Comparison of ENCODE assay signal across 8 cellular contexts in genomic region chr12:43336962-43337555, GRCh38.
DNase-seq lines count a peak whose midpoint lies in the region; ATAC-seq and TF ChIP-seq lines count a peak whose summit lies in the region.

No MANE protein-coding gene starts in this region.

- intact Hi-C loops in esophagus muscularis mucosa (cut with DNase I): loop anchor here (2.0 to 10.0 kb wide), 2 partner anchors 762 to 854 kb away; no protein-coding TSS in a partner anchor
- intact Hi-C loops in ascending aorta (cut with DNase I): no loop called here

- H3K27me3 ChIP-seq in esophagus muscularis mucosa (no peaks in the 10 kb centered on the region), ascending aorta (no peaks in the 10 kb centered on the region)

- peak; percentile 4 for DNase-seq in NCI-H146 treated with DMSO at 0.1 percent for 48 hours (lab: John Stamatoyannopoulos, UW; ENCODE audit: unreplicated experiment)
- no peak for DNase-seq in NCI-H146 (lab: John Stamatoyannopoulos, UW)
- DNase-seq in NCI-H460 (ENCODE audit: extremely low read depth, low read depth): peak; percentile 28
- no peak for DNase-seq in esophagus muscularis mucosa (ENCODE audit: extremely low spot score)
- no peak for DNase-seq in NCI-H2081 treated with DMSO at 0.1 percent for 48 hours (lab: John Stamatoyannopoulos, UW)
- DNase-seq in ascending aorta (ENCODE audit: low spot score in 2 of 2): no peak

- no peak for TF ChIP-seq EP300 in esophagus muscularis mucosa (IDR thresholded peaks at IDR 0.05)

- peaks cover 18% of the 10 kb centered on the region for H3K27me3 Mint-ChIP-seq in stimulated activated memory B cell treated with anti-CD40 and anti-IgM and Interleukin-4, amounts not matched to agents 10 μg/mL and 1 μg/mL and 100 μg/mL, for 72 hours

- peak; percentile 31 for ATAC-seq in stimulated activated memory B cell treated with anti-CD40 and anti-IgM and Interleukin-4, amounts not matched to agents 10 μg/mL and 1 μg/mL and 100 μg/mL, for 72 hours
- no peak for ATAC-seq in GM21381 (IDR thresholded peaks at IDR 0.05; ENCODE audit: unreplicated experiment)

- H3K27ac Mint-ChIP-seq in stimulated activated memory B cell treated with anti-CD40 and anti-IgM and Interleukin-4, amounts not matched to agents 10 μg/mL and 1 μg/mL and 100 μg/mL, for 72 hours: no peak overlapping the region

- H3K36me3 ChIP-seq in esophagus muscularis mucosa (no peaks in the 10 kb centered on the region), ascending aorta (no peaks in the 10 kb centered on the region)

- H3K4me1 Mint-ChIP-seq in stimulated activated memory B cell treated with anti-CD40 and anti-IgM and Interleukin-4, amounts not matched to agents 10 μg/mL and 1 μg/mL and 100 μg/mL, for 72 hours: peaks cover 6% of the 10 kb centered on the region

- H3K4me3 Mint-ChIP-seq in stimulated activated memory B cell treated with anti-CD40 and anti-IgM and Interleukin-4, amounts not matched to agents 10 μg/mL and 1 μg/mL and 100 μg/mL, for 72 hours: no peak overlapping the region

- H3K9me3 ChIP-seq in esophagus muscularis mucosa: no peaks in the 10 kb centered on the region
- H3K9me3 ChIP-seq in ascending aorta: no peaks in the 10 kb centered on the region

- 52% methylated on average over 1 of the region's 1 CpG for WGBS in esophagus muscularis mucosa

- peak; percentile 34 to 51 (median 43) for TF ChIP-seq CTCF in esophagus muscularis mucosa (IDR thresholded peaks at IDR 0.05)
- peak in 1 of 3 experiments; percentile 23 for TF ChIP-seq CTCF in ascending aorta (IDR thresholded peaks at IDR 0.05)

- H3K4me3 ChIP-seq in esophagus muscularis mucosa (no peak overlapping the region), ascending aorta (no peak overlapping the region)

- H3K9me3 Mint-ChIP-seq in stimulated activated memory B cell treated with anti-CD40 and anti-IgM and Interleukin-4, amounts not matched to agents 10 μg/mL and 1 μg/mL and 100 μg/mL, for 72 hours: no peaks in the 10 kb centered on the region

- H3K27ac ChIP-seq in esophagus muscularis mucosa (replicated peaks in 1 of 4) (no peak overlapping the region), ascending aorta (no peak overlapping the region)

- H3K36me3 Mint-ChIP-seq in stimulated activated memory B cell treated with anti-CD40 and anti-IgM and Interleukin-4, amounts not matched to agents 10 μg/mL and 1 μg/mL and 100 μg/mL, for 72 hours: no peaks in the 10 kb centered on the region

- no peak for TF ChIP-seq POLR2A in esophagus muscularis mucosa (IDR thresholded peaks at IDR 0.05; ENCODE audit: low read depth)

- H3K4me1 ChIP-seq in esophagus muscularis mucosa: peaks cover 7 to 14% (median 9%) of the 10 kb centered on the region in 4 donors
- peaks cover 0 to 2% of the 10 kb centered on the region in 2 donors for H3K4me1 ChIP-seq in ascending aorta

Comparison
In these comparisons a context has a peak if more than half of its experiments do, and no peak if none do; other contexts are left out.
1. DNase-seq: peak in NCI-H146 treated with DMSO at 0.1 percent for 48 hours (single experiment) and NCI-H460 (single experiment); none in NCI-H146 (single experiment), esophagus muscularis mucosa (single experiment), NCI-H2081 treated with DMSO at 0.1 percent for 48 hours (single experiment) and ascending aorta (0 of 2).